In genomic region chr1:223248787-223249175, GRCh38 we compare ENCODE assay signal across 13 cellular contexts.
DNase-seq lines count a peak whose midpoint lies in the region; ATAC-seq, FAIRE-seq and TF ChIP-seq lines count a peak whose summit lies in the region.
"Had no signal": no experiment of that assay in that cellular context is flagged by ENCODE, and none has a peak within 500 bp of the region (broad histone marks: within the 10 kb centered on the region; RNA-seq: fewer than 3 reads in every experiment).

No MANE protein-coding gene starts in this region.

- no peaks in the 10 kb centered on the region for H3K36me3 Mint-ChIP-seq in natural killer cell
- no peaks in the 10 kb centered on the region for H3K36me3 Mint-ChIP-seq in natural killer cell treated with Interleukin-12 subunit alpha and Interleukin-12 subunit beta and Interleukin-15 and Interleukin-18, amount 100 ng/mL, for 72 hours
- H3K36me3 Mint-ChIP-seq in activated naive CD4-positive, alpha-beta T cell treated with anti-CD3 and anti-CD28 coated beads, Interleukin-2, amount 50 U/mL, for 24 hours, result peaks cover 3% of the 10 kb centered on the region

- no peak overlapping the region for H3K27ac Mint-ChIP-seq in natural killer cell
- H3K27ac Mint-ChIP-seq in natural killer cell treated with Interleukin-12 subunit alpha and Interleukin-12 subunit beta and Interleukin-15 and Interleukin-18, amount 100 ng/mL, for 72 hours, result no peak overlapping the region
- H3K27ac Mint-ChIP-seq in activated naive CD4-positive, alpha-beta T cell treated with anti-CD3 and anti-CD28 coated beads, Interleukin-2, amount 50 U/mL, for 24 hours, result peak overlapping the region; percentile 71

- no peak for DNase-seq in natural killer cell
- DNase-seq in natural killer cell treated with Interleukin-12 subunit alpha and Interleukin-12 subunit beta and Interleukin-15 and Interleukin-18, amount 100 ng/mL, for 72 hours (ENCODE audit: low spot score), result no peak
- peak; percentile 87 for DNase-seq in RPMI8226
- peak; percentile 25 for DNase-seq in small intestine
- DNase-seq in breast epithelium (ENCODE audit: low spot score in 2 of 2), result no peak
- no peak for DNase-seq in HAP-1 (ENCODE audit: low spot score in 2 of 2)
- no peak for DNase-seq in OCI-M2 (lab: John Stamatoyannopoulos, UW; ENCODE audit: unreplicated experiment)
- DNase-seq: dorsolateral prefrontal cortex, naive B cell, NCI-H2029 treated with DMSO at 0.1 percent for 48 hours, SJCRH30, tibial artery had no signal

- in situ Hi-C loops in HAP-1 (cut with MboI; ENCODE audit: low sequenced_read_pairs), result no loop called here

- H3K27me3 ChIP-seq in small intestine (ENCODE audit: control insufficient read depth in 2 of 2, insufficient read depth in 2 of 2, low read length in 2 of 2), result no peaks in the 10 kb centered on the region
- H3K27me3 ChIP-seq in breast epithelium, result no peaks in the 10 kb centered on the region
- H3K27me3 ChIP-seq in HAP-1 (ENCODE audit: low read depth), result no peaks in the 10 kb centered on the region
- H3K27me3 ChIP-seq: SJCRH30, tibial artery had no signal

- no peak for TF ChIP-seq CTCF in natural killer cell (IDR thresholded peaks at IDR 0.05)
- no peak for TF ChIP-seq CTCF in breast epithelium (IDR thresholded peaks at IDR 0.05)

- FAIRE-seq in small intestine (lab: Jason Lieb, UNC), result no peak

- H3K4me3 Mint-ChIP-seq in natural killer cell, result no peak overlapping the region
- no peak overlapping the region for H3K4me3 Mint-ChIP-seq in natural killer cell treated with Interleukin-12 subunit alpha and Interleukin-12 subunit beta and Interleukin-15 and Interleukin-18, amount 100 ng/mL, for 72 hours
- no peak overlapping the region for H3K4me3 Mint-ChIP-seq in activated naive CD4-positive, alpha-beta T cell treated with anti-CD3 and anti-CD28 coated beads, Interleukin-2, amount 50 U/mL, for 24 hours
- H3K4me3 Mint-ChIP-seq: naive B cell had no signal

- H3K4me3 ChIP-seq in small intestine (ENCODE audit: low read depth in 1 of 2, low read length in 2 of 2) (no peak overlapping the region), breast epithelium (no peak overlapping the region), HAP-1 (no peak overlapping the region)
- H3K4me3 ChIP-seq: dorsolateral prefrontal cortex, SJCRH30, tibial artery had no signal

- no peak for TF ChIP-seq POLR2A in breast epithelium (IDR thresholded peaks at IDR 0.05)

- 22 to 44% (median 30%) methylated on average over 7 of the region's 7 CpGs for WGBS in small intestine, 3 donors

- intact Hi-C loops in natural killer cell (cut with micrococcal nuclease), result no loop called here
- intact Hi-C loops in breast epithelium (cut with DNase I; ENCODE audit: low total_unique reads), result no loop called here

- H3K27ac ChIP-seq in small intestine (ENCODE audit: low read depth in 1 of 2, low read length in 1 of 2) (no peak overlapping the region), breast epithelium (no peak overlapping the region)
- H3K27ac ChIP-seq: dorsolateral prefrontal cortex, SJCRH30, tibial artery had no signal

- no peaks in the 10 kb centered on the region for H3K9me3 Mint-ChIP-seq in natural killer cell
- no peaks in the 10 kb centered on the region for H3K9me3 Mint-ChIP-seq in natural killer cell treated with Interleukin-12 subunit alpha and Interleukin-12 subunit beta and Interleukin-15 and Interleukin-18, amount 100 ng/mL, for 72 hours
- no peaks in the 10 kb centered on the region for H3K9me3 Mint-ChIP-seq in activated naive CD4-positive, alpha-beta T cell treated with anti-CD3 and anti-CD28 coated beads, Interleukin-2, amount 50 U/mL, for 24 hours

- H3K4me1 ChIP-seq in small intestine (ENCODE audit: control insufficient read depth in 2 of 2, insufficient read depth in 1 of 2, low read depth in 1 of 2, low read length in 1 of 2), result no peaks in the 10 kb centered on the region
- H3K4me1 ChIP-seq in breast epithelium, result no peaks in the 10 kb centered on the region
- no peaks in the 10 kb centered on the region for H3K4me1 ChIP-seq in HAP-1
- H3K4me1 ChIP-seq: SJCRH30, tibial artery had no signal

- H3K9me3 ChIP-seq in small intestine (ENCODE audit: control insufficient read depth, low read depth), result no peaks in the 10 kb centered on the region
- H3K9me3 ChIP-seq in breast epithelium, result no peaks in the 10 kb centered on the region
- no peaks in the 10 kb centered on the region for H3K9me3 ChIP-seq in HAP-1
- H3K9me3 ChIP-seq: tibial artery had no signal

- H3K36me3 ChIP-seq in small intestine (ENCODE audit: control insufficient read depth in 2 of 2, insufficient read depth in 2 of 2, low read length in 2 of 2) (no peaks in the 10 kb centered on the region), breast epithelium (no peaks in the 10 kb centered on the region), HAP-1 (replicated peaks) (no peaks in the 10 kb centered on the region)
- H3K36me3 ChIP-seq: SJCRH30, tibial artery had no signal

- H3K27me3 Mint-ChIP-seq in natural killer cell (ENCODE audit: low read depth in 2 of 2), result peaks cover 20 to 23% of the 10 kb centered on the region in 2 donors
- H3K27me3 Mint-ChIP-seq in natural killer cell treated with Interleukin-12 subunit alpha and Interleukin-12 subunit beta and Interleukin-15 and Interleukin-18, amount 100 ng/mL, for 72 hours, result peaks cover 23 to 30% of the 10 kb centered on the region in 2 donors
- H3K27me3 Mint-ChIP-seq in activated naive CD4-positive, alpha-beta T cell treated with anti-CD3 and anti-CD28 coated beads, Interleukin-2, amount 50 U/mL, for 24 hours, result no peaks in the 10 kb centered on the region

- peak; percentile 43 to 72 (median 46) for ATAC-seq in natural killer cell
- no peak for ATAC-seq in natural killer cell treated with Interleukin-12 subunit alpha and Interleukin-12 subunit beta and Interleukin-15 and Interleukin-18, amount 100 ng/mL, for 72 hours

- peaks cover 10% of the 10 kb centered on the region in 2 donors for H3K4me1 Mint-ChIP-seq in natural killer cell
- peaks cover 0 to 7% of the 10 kb centered on the region in 2 donors for H3K4me1 Mint-ChIP-seq in natural killer cell treated with Interleukin-12 subunit alpha and Interleukin-12 subunit beta and Interleukin-15 and Interleukin-18, amount 100 ng/mL, for 72 hours (ENCODE audit: low read depth in 2 of 2)
- peaks cover 65% of the 10 kb centered on the region for H3K4me1 Mint-ChIP-seq in activated naive CD4-positive, alpha-beta T cell treated with anti-CD3 and anti-CD28 coated beads, Interleukin-2, amount 50 U/mL, for 24 hours
- H3K4me1 Mint-ChIP-seq: naive B cell had no signal

Comparison
In these comparisons a context has a peak if more than half of its experiments do, and no peak if none do; other contexts are left out.
1. ATAC-seq: peak in natural killer cell (3 of 3); none in natural killer cell treated with Interleukin-12 subunit alpha and Interleukin-12 subunit beta and Interleukin-15 and Interleukin-18, amount 100 ng/mL, for 72 hours (0 of 2).
2. DNase-seq: peak in RPMI8226 (single experiment) and small intestine (single experiment); none in natural killer cell (single experiment), natural killer cell treated with Interleukin-12 subunit alpha and Interleukin-12 subunit beta and Interleukin-15 and Interleukin-18, amount 100 ng/mL, for 72 hours (single experiment), breast epithelium (0 of 2), HAP-1 (0 of 2) and OCI-M2 (single experiment).